Comparison of ENCODE assay signal across 9 cellular contexts in genomic region chr19:41928221-41928683, GRCh38. TPM values are rescaled to one million over a fixed set of nuclear protein-coding genes. Genes with fewer than 3 reads are reported as not detected.
DNase-seq lines count a peak whose midpoint lies in the region; ATAC-seq and TF ChIP-seq lines count a peak whose summit lies in the region.
"Had no signal": no experiment of that assay in that cellular context is flagged by ENCODE, and none has a peak within 500 bp of the region (broad histone marks: within the 10 kb centered on the region; RNA-seq: fewer than 3 reads in every experiment).

TSS of gene ERFL (minus strand) at chr19:41928449. CDS start at chr19:41912919, 15,530 bp downstream.

- H2BK20ac ChIP-seq in H9 (ENCODE audit: low read depth, low read length, poor library complexity, severe bottlenecking) = no peak within 1 kb of the TSS

- CTCF ChIA-PET in BJ (lab: Yijun Ruan, JAX) = interaction anchor here (0.6 to 1.3 kb wide), 3 partner anchors 9 to 1292 kb away, joined by 3 to 5 read pairs (median 4); no protein-coding TSS in a partner anchor
- CTCF ChIA-PET in WTC11 (lab: Charles Lee) = interaction anchor here (0.7 to 1.9 kb wide), 7 partner anchors 9 to 106 kb away, joined by 3 to 12 read pairs (median 5); no protein-coding TSS in a partner anchor

- no peaks in the 10 kb centered on the region for H3K79me1 ChIP-seq in H9 (ENCODE audit: insufficient read depth, low read depth, low read length, poor library complexity, severe bottlenecking)

- no peak within 1 kb of the TSS for H2AFZ ChIP-seq in H9 (ENCODE audit: low read length)

- H3T11ph ChIP-seq in H9 (ENCODE audit: low read length) = no peak within 1 kb of the TSS

- H3K9ac ChIP-seq in H9 (ENCODE audit: extremely low read depth, insufficient read length, low read length) = no peak within 1 kb of the TSS

- H3K36me3 ChIP-seq in BJ (ENCODE audit: control insufficient read depth, insufficient read depth, low read length) = no peaks in the 10 kb centered on the region

- H3K14ac ChIP-seq in H9 (ENCODE audit: insufficient read depth, low read length) = no peak within 1 kb of the TSS

- no peaks in the 10 kb centered on the region for H3K9me3 ChIP-seq in H9 (ENCODE audit: control insufficient read depth, low read depth, low read length)
- no peaks in the 10 kb centered on the region for H3K9me3 ChIP-seq in right cardiac atrium (ENCODE audit: control insufficient read depth, low read length)

- H3K27ac ChIP-seq in H9 (ENCODE audit: insufficient read length, low read depth, low read length) = no peak within 1 kb of the TSS
- H3K27ac ChIP-seq in right cardiac atrium (ENCODE audit: low read length) = no peak within 1 kb of the TSS

- no peak within 1 kb of the TSS for H2BK5ac ChIP-seq in H9 (ENCODE audit: insufficient read length, low read length)

- H3K4ac ChIP-seq in H9 (ENCODE audit: low read depth, low read length) = no peak within 1 kb of the TSS

- H3K79me2 ChIP-seq in H9 (ENCODE audit: insufficient read depth, low read length) = no peaks in the 10 kb centered on the region

- H3K4me1 ChIP-seq in H9 (ENCODE audit: insufficient read depth, low read length) (peaks cover 5% of the 10 kb centered on the region; the same call in 1 of the 2 replicates), right cardiac atrium (ENCODE audit: control insufficient read depth, insufficient read depth, low read length) (peaks cover 2% of the 10 kb centered on the region)

- H3K4me3 Mint-ChIP-seq in H9 = peak within 1 kb of the TSS; percentile 59 to 84
- H3K4me3 Mint-ChIP-seq in WTC11 = peak within 1 kb of the TSS; percentile 72
- no peak within 1 kb of the TSS for H3K4me3 Mint-ChIP-seq in stimulated activated effector memory CD8-positive, alpha-beta T cell treated with anti-CD3 and anti-CD28 coated beads, Interleukin-12 subunit alpha, Interleukin-12 subunit beta, amount 100 ng/mL, for 72 hours

- H3K36me3 Mint-ChIP-seq in H9 (ENCODE audit: insufficient read depth in 1 of 3, low read depth in 3 of 3) = no peaks in the 10 kb centered on the region
- no peaks in the 10 kb centered on the region for H3K36me3 Mint-ChIP-seq in WTC11
- no peaks in the 10 kb centered on the region for H3K36me3 Mint-ChIP-seq in stimulated activated effector memory CD8-positive, alpha-beta T cell treated with anti-CD3 and anti-CD28 coated beads, Interleukin-12 subunit alpha, Interleukin-12 subunit beta, amount 100 ng/mL, for 72 hours

- H3K4me1 Mint-ChIP-seq in H9 (peaks cover 21 to 38% of the 10 kb centered on the region in 2 experiments), WTC11 (peaks cover 31% of the 10 kb centered on the region)
- H3K4me1 Mint-ChIP-seq in stimulated activated effector memory CD8-positive, alpha-beta T cell treated with anti-CD3 and anti-CD28 coated beads, Interleukin-12 subunit alpha, Interleukin-12 subunit beta, amount 100 ng/mL, for 72 hours = peaks cover 31% of the 10 kb centered on the region

- H3K27me3 Mint-ChIP-seq in H9 (ENCODE audit: low read depth) (peaks cover 2% of the 10 kb centered on the region), WTC11 (ENCODE audit: low read depth) (peaks cover 47% of the 10 kb centered on the region)

- no CpG with 5 or more reads among the region's 49 CpGs for WGBS in H9 (ENCODE audit: extremely low coverage, insufficient read length, low lambda C conversion rate)
- WGBS in right cardiac atrium = under 1% methylated on average over 49 of the region's 49 CpGs

- H3K4me2 ChIP-seq in H9 (ENCODE audit: insufficient read depth, insufficient read length, low read length) = peak within 1 kb of the TSS; percentile 72

- no peak within 1 kb of the TSS for H2BK120ac ChIP-seq in H9 (ENCODE audit: low read depth, low read length, poor library complexity, severe bottlenecking)

- POLR2A ChIA-PET in BJ (lab: Charles Lee) (no interaction called here), WTC11 (lab: Charles Lee) (no interaction called here)

- H4K20me1 ChIP-seq in H9 (ENCODE audit: control insufficient read depth, insufficient read depth, insufficient read length) = no peaks in the 10 kb centered on the region

- peaks cover 2% of the 10 kb centered on the region for H3K23me2 ChIP-seq in H9 (ENCODE audit: insufficient read length, low read depth, low read length, poor library complexity, severe bottlenecking)

- H3K18ac ChIP-seq in H9 (ENCODE audit: insufficient read length, low read depth, low read length) = no peak within 1 kb of the TSS

- no peak within 1 kb of the TSS for H4K91ac ChIP-seq in H9 (ENCODE audit: insufficient read length, low read depth, low read length)

- intact Hi-C loops in right cardiac atrium (cut with DNase I) = no loop called here

- H2AK5ac ChIP-seq in H9 (ENCODE audit: insufficient read length, low read length) = no peak within 1 kb of the TSS

- ATAC-seq in WTC11 = peak; percentile 13
- ATAC-seq in right cardiac atrium = no peak
- ATAC-seq in stimulated activated effector memory CD8-positive, alpha-beta T cell treated with anti-CD3 and anti-CD28 coated beads, Interleukin-12 subunit alpha, Interleukin-12 subunit beta, amount 100 ng/mL, for 72 hours = peak; percentile 59
- no peak for ATAC-seq in GM18498 (IDR thresholded peaks at IDR 0.05; ENCODE audit: unreplicated experiment)
- ATAC-seq in GM21717 (IDR thresholded peaks at IDR 0.05; ENCODE audit: unreplicated experiment) = no peak

- H3K4me3 ChIP-seq in BJ (ENCODE audit: low read depth, low read length) = peak within 1 kb of the TSS; percentile 30
- H3K4me3 ChIP-seq in right cardiac atrium (ENCODE audit: low read length) = peak within 1 kb of the TSS; percentile 57
- H3K4me3 ChIP-seq: lung had no signal

- DNase-seq in BJ (ENCODE audit: low read depth) = no peak
- DNase-seq in H9 = no peak
- DNase-seq in WTC11 (ENCODE audit: low spot score) = no peak
- peak in 1 of 3 donors; percentile 39 for DNase-seq in right cardiac atrium
- no peak for DNase-seq in stimulated activated effector memory CD8-positive, alpha-beta T cell treated with anti-CD3 and anti-CD28 coated beads, Interleukin-12 subunit alpha, Interleukin-12 subunit beta, amount 100 ng/mL, for 72 hours (ENCODE audit: low spot score in 2 of 2)
- DNase-seq in NCI-H82 treated with DMSO at 0.1 percent for 48 hours (lab: John Stamatoyannopoulos, UW; ENCODE audit: unreplicated experiment) = no peak

- no peak within 1 kb of the TSS for H3K56ac ChIP-seq in H9 (ENCODE audit: insufficient read length, low read depth, low read length)

- no peak within 1 kb of the TSS for H2BK12ac ChIP-seq in H9 (ENCODE audit: insufficient read length, low read depth, low read length)

- H3K9me3 Mint-ChIP-seq in H9 = peaks cover 0 to 3% of the 10 kb centered on the region in 2 experiments; a peak in 4 of 5 replicates
- no peaks in the 10 kb centered on the region for H3K9me3 Mint-ChIP-seq in WTC11
- H3K9me3 Mint-ChIP-seq in stimulated activated effector memory CD8-positive, alpha-beta T cell treated with anti-CD3 and anti-CD28 coated beads, Interleukin-12 subunit alpha, Interleukin-12 subunit beta, amount 100 ng/mL, for 72 hours = no peaks in the 10 kb centered on the region

- H2BK15ac ChIP-seq in H9 (ENCODE audit: low read depth, low read length) = no peak within 1 kb of the TSS

- H3K27ac Mint-ChIP-seq in H9 = no peak within 1 kb of the TSS
- H3K27ac Mint-ChIP-seq in WTC11 = no peak within 1 kb of the TSS
- H3K27ac Mint-ChIP-seq in stimulated activated effector memory CD8-positive, alpha-beta T cell treated with anti-CD3 and anti-CD28 coated beads, Interleukin-12 subunit alpha, Interleukin-12 subunit beta, amount 100 ng/mL, for 72 hours = peak within 1 kb of the TSS; percentile 8

- no peak within 1 kb of the TSS for H4K8ac ChIP-seq in H9 (replicated peaks; ENCODE audit: insufficient read length, low read depth, low read length)

- H3K27me3 ChIP-seq in BJ (ENCODE audit: control insufficient read depth, insufficient read depth, low read length) (peaks cover 65% of the 10 kb centered on the region), H9 (ENCODE audit: insufficient read depth, low read length) (peaks cover 91% of the 10 kb centered on the region), right cardiac atrium (ENCODE audit: control insufficient read depth, insufficient read depth) (no peaks in the 10 kb centered on the region)

- no peak within 1 kb of the TSS for H3K23ac ChIP-seq in H9 (ENCODE audit: insufficient read length, low read depth, low read length)

- TF ChIP-seq CTCF in BJ (IDR thresholded peaks at IDR 0.05; ENCODE audit: insufficient read depth, low read depth, low read length) = no peak
- no peak for TF ChIP-seq CTCF in H9 (conservative IDR thresholded peaks at IDR 0.05)
- TF ChIP-seq CTCF in WTC11 (IDR thresholded peaks at IDR 0.05) = no peak

- no peak within 1 kb of the TSS for H4K5ac ChIP-seq in H9 (ENCODE audit: insufficient read length, low read depth, low read length)

TF ChIP-seq in WTC11, 78 proteins besides CTCF, POLR2A, EP300 and RAD21:
- no peak for TF ChIP-seq RELA (CRISPR knock-in tag; IDR thresholded peaks at IDR 0.05; ENCODE audit: borderline replicate concordance)
- peak; percentile 95 for TF ChIP-seq ZNF263 (CRISPR knock-in tag; IDR thresholded peaks at IDR 0.05; ENCODE audit: low read depth)

RNA-seq across cellular contexts. Expression of gene ERFL, which starts in this region (rescaled TPM):
- polyA plus RNA-seq in BJ (2011; rRNA removed) = 0.04 TPM in 2 replicates
- not detected in 2 replicates for polyA minus RNA-seq in BJ (2011; rRNA and poly(A)+ RNA removed)
- total RNA-seq in H9 (2021) = 0.11 and 0.22 TPM in 2 replicates
- total RNA-seq in WTC11 (2021) = 0.30 to 0.66 TPM (median 0.31 TPM) in 3 replicates
- total RNA-seq in right cardiac atrium = under 1 TPM in 1 of 4 donors, not detected in 3; 0.20 TPM
- polyA plus RNA-seq in right cardiac atrium = 0.02 TPM

Comparison
In these comparisons a context has a peak if more than half of its experiments do, and no peak if none do; other contexts are left out.
1. Peak in ATAC-seq in WTC11; RNA of the gene not detected or under 1 TPM.